Comparison of ENCODE assay signal across 19 cellular contexts in the genomic region with DNA sequence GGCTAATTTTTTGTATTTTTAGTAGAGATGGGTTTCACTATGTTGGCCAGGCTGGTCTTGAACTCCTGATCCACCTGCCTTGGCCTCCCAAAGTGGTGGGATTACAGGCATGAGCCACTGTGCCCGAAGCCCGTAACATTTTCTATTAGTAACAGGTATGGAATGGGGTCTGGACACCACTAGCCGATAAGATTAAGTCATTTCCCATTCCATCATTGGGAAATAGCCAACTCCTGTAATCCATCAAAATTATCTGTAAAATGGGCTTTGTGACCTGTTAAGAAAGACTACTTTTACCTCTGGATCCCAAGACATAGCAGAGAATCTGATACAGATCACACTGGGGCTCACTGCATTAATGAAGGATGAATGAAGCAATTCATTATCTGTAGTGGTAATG. TPM values are rescaled to one million over a fixed set of nuclear protein-coding genes. Genes with fewer than 3 reads are reported as not detected.
DNase-seq lines count a peak whose midpoint lies in the region; ATAC-seq and TF ChIP-seq lines count a peak whose summit lies in the region.
"Had no signal": no experiment of that assay in that cellular context is flagged by ENCODE, and none has a peak within 500 bp of the region (broad histone marks: within the 10 kb centered on the region; RNA-seq: fewer than 3 reads in every experiment).

No MANE protein-coding gene starts in this region.

- no peak for ATAC-seq in HCT116
- ATAC-seq in GM19023 (IDR thresholded peaks at IDR 0.05; ENCODE audit: unreplicated experiment), result no peak
- ATAC-seq: A549; CD8-positive, alpha-beta T cell; GM12878 had no signal

- no peak overlapping the region for H2AK5ac ChIP-seq in trophoblast cell (ENCODE audit: low read length)

- no peak overlapping the region for H3K9ac ChIP-seq in HCT116 (ENCODE audit: low read length)
- H3K9ac ChIP-seq in trophoblast cell (ENCODE audit: low read length), result no peak overlapping the region
- H3K9ac ChIP-seq: GM23248, KMS-11 had no signal

- CTCF ChIA-PET in HCT116 (lab: Charles Lee), result no interaction called here

- no peaks in the 10 kb centered on the region for H3K9me2 ChIP-seq in HCT116 (ENCODE audit: insufficient read depth)

- H3K36me3 ChIP-seq in HCT116 (ENCODE audit: control insufficient read depth in 1 of 2, insufficient read depth in 2 of 2, low read length in 2 of 2) (no peaks in the 10 kb centered on the region), trophoblast cell (ENCODE audit: control insufficient read depth in 1 of 2, insufficient read depth in 2 of 2, low read length in 2 of 2) (no peaks in the 10 kb centered on the region)
- H3K36me3 ChIP-seq: BE2C had no signal

- TF ChIP-seq POLR2A in HCT116 (IDR thresholded peaks at IDR 0.05; ENCODE audit: borderline replicate concordance, extremely low read depth, insufficient read depth, insufficient read length), result no peak

- no CpG with 5 or more reads among the region's 3 CpGs for WGBS in trophoblast cell (ENCODE audit: extremely low coverage, insufficient coverage, insufficient read length)

- peaks cover 3% of the 10 kb centered on the region; the same call in 1 of the 2 replicates for H4K20me1 ChIP-seq in HCT116 (ENCODE audit: insufficient read depth)

- H4K12ac ChIP-seq in trophoblast cell (ENCODE audit: low read depth, low read length), result no peak overlapping the region

- H3K4me1 ChIP-seq in HCT116 (ENCODE audit: control insufficient read depth in 1 of 2, insufficient read depth in 2 of 2, low read length in 2 of 2) (peaks cover 10 to 30% of the 10 kb centered on the region in 2 experiments), trophoblast cell (ENCODE audit: control insufficient read depth in 1 of 2, insufficient read depth in 2 of 2, low read length in 2 of 2) (peaks cover 3 to 5% of the 10 kb centered on the region in 2 experiments)

- intact Hi-C loops in HCT116 (cut with micrococcal nuclease), result no loop called here

- no TSS peak for BruUV-seq in HCT116 (replicated peaks; lab: Mats Ljungman, UMichigan)

- DNase-seq in HCT116 (ENCODE audit: low read depth, low spot score), result no peak
- DNase-seq in iris pigment epithelial cell (ENCODE audit: low read depth), result peak; percentile 21
- DNase-seq in trophoblast cell, result peak; percentile 37 to 65
- no peak for DNase-seq in coronary artery (ENCODE audit: low spot score)
- DNase-seq in DMS79 treated with DMSO at 0.1 percent for 48 hours (lab: John Stamatoyannopoulos, UW), result no peak
- DNase-seq in iPS-NIHi11 (ENCODE audit: low spot score), result no peak
- DNase-seq: BE2C; CD8-positive, alpha-beta T cell; COR-L47; GM23248 had no signal

- H3K14ac ChIP-seq in trophoblast cell (ENCODE audit: low read length), result no peak overlapping the region

- no peak overlapping the region for H2BK12ac ChIP-seq in trophoblast cell (ENCODE audit: low read length)

- TF ChIP-seq CTCF in HCT116 (IDR thresholded peaks at IDR 0.05 in 2 of 3, conservative IDR thresholded peaks at IDR 0.05 in 1 of 3; ENCODE audit: borderline replicate concordance in 1 of 3, insufficient read depth in 1 of 3, low read depth in 2 of 3, low read length in 2 of 3), result no peak
- TF ChIP-seq CTCF in VCaP (conservative IDR thresholded peaks at IDR 0.05), result no peak
- no peak for TF ChIP-seq CTCF in coronary artery (IDR thresholded peaks at IDR 0.05)

- H2BK120ac ChIP-seq in trophoblast cell (ENCODE audit: insufficient read depth, low read length, poor library complexity), result no peak overlapping the region

- POLR2A ChIA-PET in HCT116 (lab: Charles Lee), result interaction anchor here (1.5 kb wide), 1 partner anchor 10 kb away, joined by 4 read pairs; no protein-coding TSS in a partner anchor

- no peak overlapping the region for H2BK5ac ChIP-seq in trophoblast cell (ENCODE audit: low read depth, low read length, poor library complexity)

- H3K18ac ChIP-seq in trophoblast cell (ENCODE audit: low read length), result no peak overlapping the region

- H3K23ac ChIP-seq in trophoblast cell (ENCODE audit: low read length), result no peak overlapping the region

- no peak overlapping the region for H3K4me2 ChIP-seq in HCT116 (ENCODE audit: low read length)
- H3K4me2 ChIP-seq in trophoblast cell (ENCODE audit: low read length), result no peak overlapping the region
- H3K4me2 ChIP-seq: A549, KMS-11 had no signal

- H4K91ac ChIP-seq in trophoblast cell (ENCODE audit: low read depth, low read length), result no peak overlapping the region

- TF ChIP-seq RAD21 in HCT116 (IDR thresholded peaks at IDR 0.05; ENCODE audit: low read depth), result no peak

- H3K4me3 ChIP-seq in HCT116 (replicated peaks in 1 of 2; ENCODE audit: low read depth in 1 of 2, low read length in 2 of 2) (no peak overlapping the region), trophoblast cell (ENCODE audit: low read depth, low read length) (no peak overlapping the region), coronary artery (no peak overlapping the region)
- H3K4me3 ChIP-seq: A549, GM12878, GM23248 had no signal

- H3K27ac ChIP-seq in HCT116 (ENCODE audit: low read depth, low read length), result no peak overlapping the region
- peak overlapping the region; percentile 54 for H3K27ac ChIP-seq in VCaP
- H3K27ac ChIP-seq in trophoblast cell (ENCODE audit: low read depth, low read length), result no peak overlapping the region
- no peak overlapping the region for H3K27ac ChIP-seq in coronary artery
- H3K27ac ChIP-seq: A549, C4-2B, GM23248, KMS-11 had no signal

- H3K9me3 ChIP-seq in HCT116 (ENCODE audit: control insufficient read depth in 1 of 2, insufficient read depth in 1 of 2, low read depth in 1 of 2, low read length in 2 of 2) (no peaks in the 10 kb centered on the region), trophoblast cell (ENCODE audit: insufficient read depth, low read depth, low read length) (peaks cover 2% of the 10 kb centered on the region)
- H3K9me3 ChIP-seq: A549, BE2C had no signal

- no peaks in the 10 kb centered on the region for H3K27me3 ChIP-seq in HCT116 (ENCODE audit: insufficient read depth, low read length)
- no peaks in the 10 kb centered on the region for H3K27me3 ChIP-seq in trophoblast cell (ENCODE audit: insufficient read depth, low read length)
- H3K27me3 ChIP-seq: BE2C had no signal

- peaks cover 9% of the 10 kb centered on the region for H3K79me1 ChIP-seq in trophoblast cell (ENCODE audit: low read length)

- peaks cover 12% of the 10 kb centered on the region for H3K79me2 ChIP-seq in HCT116 (ENCODE audit: insufficient read depth, low read length)
- H3K79me2 ChIP-seq in trophoblast cell (ENCODE audit: control insufficient read depth, insufficient read depth, low read length, poor library complexity), result peaks cover 8% of the 10 kb centered on the region

- no peak overlapping the region for H4K8ac ChIP-seq in trophoblast cell (ENCODE audit: low read depth, low read length)

- RAD21 ChIA-PET in HCT116 (lab: Charles Lee; ENCODE audit: low non-redundant PET in 1 of 2, low total read pairs in 2 of 2, uncharacterized antibody in 2 of 2, unreplicated experiment in 2 of 2), result no interaction called here

- H2AFZ ChIP-seq in HCT116 (ENCODE audit: low read depth, low read length, poor library complexity, severe bottlenecking), result peak overlapping the region; percentile 45
- H2AFZ ChIP-seq in trophoblast cell (ENCODE audit: insufficient read depth, low read length, poor library complexity), result no peak overlapping the region
- H2AFZ ChIP-seq: GM23248 had no signal

- H3K4ac ChIP-seq in trophoblast cell (ENCODE audit: low read depth, low read length), result no peak overlapping the region

TF ChIP-seq in HCT116, 20 proteins besides CTCF, POLR2A, EP300 and RAD21:
- TF ChIP-seq SRF (IDR thresholded peaks at IDR 0.05; ENCODE audit: low read depth), result no peak
- no peak for TF ChIP-seq CBX3 (IDR thresholded peaks at IDR 0.05; ENCODE audit: low read depth)
- no peak for TF ChIP-seq FOSL1 (IDR thresholded peaks at IDR 0.05; ENCODE audit: low read depth)
- no peak for TF ChIP-seq ZFX (IDR thresholded peaks at IDR 0.05)
- TF ChIP-seq, protein P1, sequence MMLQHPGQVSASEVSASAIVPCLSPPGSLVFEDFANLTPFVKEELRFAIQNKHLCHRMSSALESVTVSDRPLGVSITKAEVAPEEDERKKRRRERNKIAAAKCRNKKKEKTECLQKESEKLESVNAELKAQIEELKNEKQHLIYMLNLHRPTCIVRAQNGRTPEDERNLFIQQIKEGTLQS (IDR thresholded peaks at IDR 0.05), result no peak
- TF ChIP-seq POLR2AphosphoS5 (IDR thresholded peaks at IDR 0.05; ENCODE audit: low read depth, low read length), result no peak
- TF ChIP-seq, protein P2, sequence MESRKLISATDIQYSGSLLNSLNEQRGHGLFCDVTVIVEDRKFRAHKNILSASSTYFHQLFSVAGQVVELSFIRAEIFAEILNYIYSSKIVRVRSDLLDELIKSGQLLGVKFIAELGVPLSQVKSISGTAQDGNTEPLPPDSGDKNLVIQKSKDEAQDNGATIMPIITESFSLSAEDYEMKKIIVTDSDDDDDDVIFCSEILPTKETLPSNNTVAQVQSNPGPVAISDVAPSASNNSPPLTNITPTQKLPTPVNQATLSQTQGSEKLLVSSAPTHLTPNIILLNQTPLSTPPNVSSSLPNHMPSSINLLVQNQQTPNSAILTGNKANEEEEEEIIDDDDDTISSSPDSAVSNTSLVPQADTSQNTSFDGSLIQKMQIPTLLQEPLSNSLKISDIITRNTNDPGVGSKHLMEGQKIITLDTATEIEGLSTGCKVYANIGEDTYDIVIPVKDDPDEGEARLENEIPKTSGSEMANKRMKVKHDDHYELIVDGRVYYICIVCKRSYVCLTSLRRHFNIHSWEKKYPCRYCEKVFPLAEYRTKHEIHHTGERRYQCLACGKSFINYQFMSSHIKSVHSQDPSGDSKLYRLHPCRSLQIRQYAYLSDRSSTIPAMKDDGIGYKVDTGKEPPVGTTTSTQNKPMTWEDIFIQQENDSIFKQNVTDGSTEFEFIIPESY (IDR thresholded peaks at IDR 0.05; ENCODE audit: extremely low read depth, insufficient replicate concordance, low read length), result no peak

RNA-seq across cellular contexts. Expression of a gene that starts 3.9 kb away (rescaled TPM):
- 184 TPM for total RNA-seq in HCT116 (2021; ENCODE audit: unreplicated experiment)
- 65.6 and 97.0 TPM in 2 replicates for polyA plus RNA-seq in HCT116 (2012)
- polyA plus RNA-seq in trophoblast cell (2013), result 128 and 131 TPM in 2 replicates

RNA-seq across cellular contexts. Expression of a gene that starts 7.8 kb away (rescaled TPM):
- total RNA-seq in HCT116 (2021; ENCODE audit: unreplicated experiment), result 72.0 TPM
- polyA plus RNA-seq in HCT116 (2012), result 20.0 and 26.1 TPM in 2 replicates
- polyA plus RNA-seq in trophoblast cell (2013), result 19.4 and 20.6 TPM in 2 replicates

RNA-seq across cellular contexts. Expression of a gene that starts 51.8 kb away (rescaled TPM):
- 0.57 TPM for total RNA-seq in HCT116 (2021; ENCODE audit: unreplicated experiment)
- not detected in 2 replicates for polyA plus RNA-seq in HCT116 (2012)
- not detected in 2 replicates for polyA plus RNA-seq in trophoblast cell (2013)
- total RNA-seq: CD8-positive, alpha-beta T cell; G401; GM12878; GM23248; HT1080 had no signal
- polyA plus RNA-seq: AG04450, GM12878, GM23248 had no signal

Comparison
In these comparisons a context has a peak if more than half of its experiments do, and no peak if none do; other contexts are left out.
1. DNase-seq: peak in iris pigment epithelial cell (single experiment) and trophoblast cell (2 of 2); none in HCT116 (single experiment), coronary artery (single experiment), DMS79 treated with DMSO at 0.1 percent for 48 hours (single experiment) and iPS-NIHi11 (single experiment).